ENCODE assay signal across 17 cellular contexts in the genomic region with DNA sequence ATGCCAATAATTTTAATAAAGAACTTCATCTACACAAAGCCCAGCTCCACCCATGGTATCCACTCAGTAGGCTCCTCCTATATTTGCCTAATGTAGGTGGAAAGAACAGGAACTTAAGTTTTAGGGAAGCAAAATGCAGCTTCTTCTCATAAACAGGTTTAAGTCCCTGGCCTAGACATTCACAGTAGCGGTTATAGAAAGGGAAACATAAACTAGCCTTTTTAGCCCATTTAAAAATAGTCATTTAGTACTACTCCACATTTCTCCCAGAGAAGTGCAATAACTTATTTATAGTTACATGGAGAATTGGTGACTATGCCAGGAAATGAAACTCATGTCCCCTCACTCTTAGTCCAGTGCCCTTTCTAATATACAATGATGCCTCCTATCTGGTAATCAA. TPM values are rescaled to one million over a fixed set of nuclear protein-coding genes. Genes with fewer than 3 reads are reported as not detected.
DNase-seq lines count a peak whose midpoint lies in the region; ATAC-seq and TF ChIP-seq lines count a peak whose summit lies in the region.
"Had no signal": no experiment of that assay in that cellular context is flagged by ENCODE, and none has a peak within 500 bp of the region (broad histone marks: within the 10 kb centered on the region; RNA-seq: fewer than 3 reads in every experiment).

No MANE protein-coding gene starts in this region.

- H3K27ac ChIP-seq in foreskin keratinocyte, result peak overlapping the region; percentile 88
- H3K27ac ChIP-seq: brain microvascular endothelial cell, C4-2B had no signal

- peaks cover 70% of the 10 kb centered on the region for H3K36me3 Mint-ChIP-seq in stimulated activated effector memory CD8-positive, alpha-beta T cell treated with anti-CD3 and anti-CD28 coated beads, Interleukin-12 subunit alpha, Interleukin-12 subunit beta, amount 100 ng/mL, for 72 hours

- peak overlapping the region; percentile 20 for H3K27ac Mint-ChIP-seq in stimulated activated effector memory CD8-positive, alpha-beta T cell treated with anti-CD3 and anti-CD28 coated beads, Interleukin-12 subunit alpha, Interleukin-12 subunit beta, amount 100 ng/mL, for 72 hours
- H3K27ac Mint-ChIP-seq: activated naive CD4-positive, alpha-beta T cell treated with anti-CD3 and anti-CD28 coated beads, Interleukin-2, amount 50 U/mL, for 24 hours; H9; mesothelial cell of epicardium; stimulated activated naive CD8-positive, alpha-beta T cell treated with anti-CD3 and anti-CD28 coated beads, Interleukin-15, amount 100 ng/mL, for 72 hours had no signal

- H3K27me3 ChIP-seq in foreskin keratinocyte, result no peaks in the 10 kb centered on the region
- H3K27me3 ChIP-seq: brain microvascular endothelial cell had no signal

- peaks cover 5% of the 10 kb centered on the region for H3K4me1 Mint-ChIP-seq in stimulated activated effector memory CD8-positive, alpha-beta T cell treated with anti-CD3 and anti-CD28 coated beads, Interleukin-12 subunit alpha, Interleukin-12 subunit beta, amount 100 ng/mL, for 72 hours
- H3K4me1 Mint-ChIP-seq: mesothelial cell of epicardium; stimulated activated naive CD8-positive, alpha-beta T cell treated with anti-CD3 and anti-CD28 coated beads, Interleukin-15, amount 100 ng/mL, for 72 hours had no signal

- H3K4me3 Mint-ChIP-seq in stimulated activated effector memory CD8-positive, alpha-beta T cell treated with anti-CD3 and anti-CD28 coated beads, Interleukin-12 subunit alpha, Interleukin-12 subunit beta, amount 100 ng/mL, for 72 hours, result no peak overlapping the region
- H3K4me3 Mint-ChIP-seq: activated naive CD4-positive, alpha-beta T cell treated with anti-CD3 and anti-CD28 coated beads, Interleukin-2, amount 50 U/mL, for 24 hours; effector memory CD8-positive, alpha-beta T cell; H9; mesothelial cell of epicardium; stimulated activated naive CD8-positive, alpha-beta T cell treated with anti-CD3 and anti-CD28 coated beads, Interleukin-15, amount 100 ng/mL, for 72 hours had no signal

- no peak for ATAC-seq in foreskin keratinocyte
- no peak for ATAC-seq in stimulated activated effector memory CD8-positive, alpha-beta T cell treated with anti-CD3 and anti-CD28 coated beads, Interleukin-12 subunit alpha, Interleukin-12 subunit beta, amount 100 ng/mL, for 72 hours
- no peak for ATAC-seq in GM21737 (IDR thresholded peaks at IDR 0.05; ENCODE audit: unreplicated experiment)
- ATAC-seq: activated CD4-positive, CD25-positive, alpha-beta regulatory T cell treated with anti-CD3 and anti-CD28 coated beads, Interleukin-2, amount 50 U/mL, for 24 hours; effector memory CD8-positive, alpha-beta T cell; stimulated activated naive CD8-positive, alpha-beta T cell treated with anti-CD3 and anti-CD28 coated beads, Interleukin-15, amount 100 ng/mL, for 72 hours had no signal

- H3K9me3 Mint-ChIP-seq in stimulated activated effector memory CD8-positive, alpha-beta T cell treated with anti-CD3 and anti-CD28 coated beads, Interleukin-12 subunit alpha, Interleukin-12 subunit beta, amount 100 ng/mL, for 72 hours, result no peaks in the 10 kb centered on the region
- H3K9me3 Mint-ChIP-seq: activated naive CD4-positive, alpha-beta T cell treated with anti-CD3 and anti-CD28 coated beads, Interleukin-2, amount 50 U/mL, for 24 hours; effector memory CD8-positive, alpha-beta T cell; H9; mesothelial cell of epicardium; stimulated activated naive CD8-positive, alpha-beta T cell treated with anti-CD3 and anti-CD28 coated beads, Interleukin-15, amount 100 ng/mL, for 72 hours had no signal

- no peak for TF ChIP-seq CTCF in foreskin keratinocyte (conservative IDR thresholded peaks at IDR 0.05)

- peaks cover 6% of the 10 kb centered on the region for H3K4me1 ChIP-seq in foreskin keratinocyte

- DNase-seq in Kasumi-1 (lab: John Stamatoyannopoulos, UW) (peak; percentile 74 to 83), OCI-M1 (lab: John Stamatoyannopoulos, UW) (peak; percentile 34), foreskin keratinocyte (no peak), EL (no peak), SHP77 treated with DMSO at 0.1 percent for 48 hours (lab: John Stamatoyannopoulos, UW) (no peak)
- DNase-seq in stimulated activated effector memory CD8-positive, alpha-beta T cell treated with anti-CD3 and anti-CD28 coated beads, Interleukin-12 subunit alpha, Interleukin-12 subunit beta, amount 100 ng/mL, for 72 hours (ENCODE audit: low spot score in 2 of 2), result no peak
- DNase-seq: brain microvascular endothelial cell; effector memory CD8-positive, alpha-beta T cell; H9; NCI-H510A; occipital lobe; stimulated activated naive CD8-positive, alpha-beta T cell treated with anti-CD3 and anti-CD28 coated beads, Interleukin-15, amount 100 ng/mL, for 72 hours had no signal

RNA-seq across cellular contexts. Expression of gene CPLANE2, which starts 56.6 kb away (rescaled TPM):
- 5.1 and 5.4 TPM in 2 replicates for total RNA-seq in foreskin keratinocyte
- 3.4 and 4.1 TPM in 2 replicates for polyA plus RNA-seq in foreskin keratinocyte

RNA-seq across cellular contexts. Expression of gene FBXO42, which starts 58.7 kb away (rescaled TPM):
- 12.9 and 14.1 TPM in 2 replicates for total RNA-seq in foreskin keratinocyte
- polyA plus RNA-seq in foreskin keratinocyte, result 10.4 and 11.3 TPM in 2 replicates

Comparison
In these comparisons a context has a peak if more than half of its experiments do, and no peak if none do; other contexts are left out.
1. DNase-seq: peak in Kasumi-1 (2 of 2) and OCI-M1 (single experiment); none in foreskin keratinocyte (0 of 2), stimulated activated effector memory CD8-positive, alpha-beta T cell treated with anti-CD3 and anti-CD28 coated beads, Interleukin-12 subunit alpha, Interleukin-12 subunit beta, amount 100 ng/mL, for 72 hours (0 of 2), EL (single experiment) and SHP77 treated with DMSO at 0.1 percent for 48 hours (single experiment).